In genomic region chrX:134002921-134003615, GRCh38 we compare ENCODE assay signal across 23 cellular contexts. TPM values are rescaled to one million over a fixed set of nuclear protein-coding genes. Genes with fewer than 3 reads are reported as not detected.
DNase-seq lines count a peak whose midpoint lies in the region; ATAC-seq, FAIRE-seq and TF ChIP-seq lines count a peak whose summit lies in the region.
"Had no signal": no experiment of that assay in that cellular context is flagged by ENCODE, and none has a peak within 500 bp of the region (broad histone marks: within the 10 kb centered on the region; RNA-seq: fewer than 3 reads in every experiment).

No MANE protein-coding gene starts in this region.

- H2AFZ ChIP-seq in Loucy (ENCODE audit: low read length) = no peak overlapping the region; the same call in 1 of the 2 replicates
- no peak overlapping the region for H2AFZ ChIP-seq in Karpas-422 (ENCODE audit: low read length)

- H3K4me2 ChIP-seq in Loucy (ENCODE audit: low read depth, low read length, poor library complexity, severe bottlenecking) (peak overlapping the region; percentile 18), Karpas-422 (ENCODE audit: low read depth, low read length, poor library complexity, severe bottlenecking) (no peak overlapping the region)
- H3K4me2 ChIP-seq: A549 had no signal

- H3K79me2 ChIP-seq in Loucy (ENCODE audit: insufficient read depth, low read length) (no peaks in the 10 kb centered on the region), Karpas-422 (ENCODE audit: low read length) (no peaks in the 10 kb centered on the region)

- ATAC-seq in foreskin keratinocyte = no peak
- no peak for ATAC-seq in GM21423 (IDR thresholded peaks at IDR 0.05; ENCODE audit: unreplicated experiment)
- ATAC-seq in GM18517 (IDR thresholded peaks at IDR 0.05; ENCODE audit: unreplicated experiment) = no peak
- ATAC-seq: A549, K562, Panc1 had no signal

- H3K9ac ChIP-seq in Loucy (ENCODE audit: low read depth, low read length, poor library complexity, severe bottlenecking) = no peak overlapping the region
- no peak overlapping the region for H3K9ac ChIP-seq in Karpas-422 (ENCODE audit: low read length)

- H3K9me2 ChIP-seq in Loucy (replicated peaks; ENCODE audit: low read depth, low read length) (no peaks in the 10 kb centered on the region), Karpas-422 (replicated peaks; ENCODE audit: insufficient read depth, low read length) (no peaks in the 10 kb centered on the region)

- no peaks in the 10 kb centered on the region for H3K27me3 ChIP-seq in Loucy (ENCODE audit: insufficient read depth, low read length, poor library complexity, severe bottlenecking)
- H3K27me3 ChIP-seq in foreskin keratinocyte = no peaks in the 10 kb centered on the region
- H3K27me3 ChIP-seq in Karpas-422 (ENCODE audit: low read length) = no peaks in the 10 kb centered on the region

- H3K4me3 ChIP-seq in Loucy (ENCODE audit: low read length, poor library complexity, severe bottlenecking) (no peak overlapping the region), Karpas-422 (ENCODE audit: low read length) (no peak overlapping the region)
- H3K4me3 ChIP-seq: A549, K562, SK-N-MC had no signal

- H3K27ac ChIP-seq in foreskin keratinocyte = peak overlapping the region; percentile 48
- no peak overlapping the region for H3K27ac ChIP-seq in Karpas-422 (ENCODE audit: low read length)
- H3K27ac ChIP-seq: A549, SK-N-MC had no signal

- TF ChIP-seq CTCF in Loucy (conservative IDR thresholded peaks at IDR 0.05; ENCODE audit: low read length) (no peak), foreskin keratinocyte (conservative IDR thresholded peaks at IDR 0.05) (no peak), osteocyte (IDR thresholded peaks at IDR 0.05) (no peak)

- H3K36me3 Mint-ChIP-seq in osteocyte (ENCODE audit: unreplicated experiment) = no peaks in the 10 kb centered on the region

- no peak overlapping the region for H3K4me3 Mint-ChIP-seq in osteocyte (ENCODE audit: unreplicated experiment)
- H3K4me3 Mint-ChIP-seq: CD4-positive, alpha-beta T cell; H9 had no signal

- H3K9me3 ChIP-seq in Loucy (ENCODE audit: insufficient read depth, low read depth, low read length) = no peaks in the 10 kb centered on the region
- no peaks in the 10 kb centered on the region for H3K9me3 ChIP-seq in Karpas-422 (ENCODE audit: low read length)
- H3K9me3 ChIP-seq: A549 had no signal

- no peaks in the 10 kb centered on the region for H3K27me3 Mint-ChIP-seq in osteocyte (ENCODE audit: unreplicated experiment)
- H3K27me3 Mint-ChIP-seq: CD4-positive, alpha-beta T cell had no signal

- no peak for DNase-seq in foreskin keratinocyte
- DNase-seq in osteocyte (ENCODE audit: extremely low spot score, unreplicated experiment) = no peak
- no peak for DNase-seq in NCI-H1092 (lab: John Stamatoyannopoulos, UW)
- no peak for DNase-seq in Karpas-422
- DNase-seq: Calu3; CD4-positive, alpha-beta T cell; H9; NCI-H1048; NCI-H146; NCI-H2029 treated with DMSO at 0.1 percent for 48 hours; NCI-H2171; NCI-H69; Right ventricle myocardium superior had no signal

- no peaks in the 10 kb centered on the region for H3K36me3 ChIP-seq in Loucy (ENCODE audit: insufficient read depth, low read length)
- H3K36me3 ChIP-seq in Karpas-422 (ENCODE audit: insufficient read depth, low read length) = no peaks in the 10 kb centered on the region

- H3K4me1 ChIP-seq in Loucy (ENCODE audit: insufficient read depth, low read length, poor library complexity, severe bottlenecking) = peaks cover 6% of the 10 kb centered on the region
- peaks cover 3% of the 10 kb centered on the region for H3K4me1 ChIP-seq in foreskin keratinocyte
- H3K4me1 ChIP-seq in Karpas-422 (ENCODE audit: low read length) = no peaks in the 10 kb centered on the region
- H3K4me1 ChIP-seq: A549 had no signal

- FAIRE-seq in TTC549 (lab: Jason Lieb, UNC) = peak; percentile 20
- FAIRE-seq: A549, GM12891, K562 had no signal

- H4K20me1 ChIP-seq in Loucy (ENCODE audit: insufficient read depth, low read length, poor library complexity, severe bottlenecking) = no peaks in the 10 kb centered on the region
- H4K20me1 ChIP-seq in Karpas-422 (ENCODE audit: insufficient read depth, low read depth, low read length) = no peaks in the 10 kb centered on the region

- peaks cover 44% of the 10 kb centered on the region for H3K4me1 Mint-ChIP-seq in osteocyte (ENCODE audit: unreplicated experiment)

- no peaks in the 10 kb centered on the region for H3F3A ChIP-seq in Loucy (ENCODE audit: low read depth)

- H3K27ac Mint-ChIP-seq in osteocyte (ENCODE audit: unreplicated experiment) = peak overlapping the region; percentile 67
- H3K27ac Mint-ChIP-seq: CD4-positive, alpha-beta T cell had no signal

- no peaks in the 10 kb centered on the region for H3K9me3 Mint-ChIP-seq in osteocyte (ENCODE audit: unreplicated experiment)
- H3K9me3 Mint-ChIP-seq: CD4-positive, alpha-beta T cell; H9 had no signal

RNA-seq across cellular contexts. Expression of gene GPC3, which starts 17.7 kb away (rescaled TPM):
- total RNA-seq in foreskin keratinocyte (0.10 and 0.11 TPM in 2 replicates), osteocyte (18.6 and 19.6 TPM in 2 replicates)
- polyA plus RNA-seq in foreskin keratinocyte = 0.06 and 0.14 TPM in 2 replicates
- total RNA-seq in Karpas-422 (2014; rRNA removed; shearing (Covaris generic); ENCODE audit: low replicate concordance) = not detected in 2 replicates
- polyA plus RNA-seq: A549, BJ, K562 had no signal

Comparison
In these comparisons a context has a peak if more than half of its experiments do, and no peak if none do; other contexts are left out.
1. RNA of gene GPC3, which starts 17.7 kb away (total RNA-seq): 18.6 to 19.6 TPM in osteocyte; 0.10 to 0.11 TPM in foreskin keratinocyte and not detected in Karpas-422; every median in the first group is over 10 times any median in the second.